Comparison of ENCODE assay signal across 12 cellular contexts in genomic region chr7:138907849-138908248, GRCh38.
DNase-seq lines count a peak whose midpoint lies in the region; ATAC-seq and TF ChIP-seq lines count a peak whose summit lies in the region.
"Had no signal": no experiment of that assay in that cellular context is flagged by ENCODE, and none has a peak within 500 bp of the region (broad histone marks: within the 10 kb centered on the region; RNA-seq: fewer than 3 reads in every experiment).

No MANE protein-coding gene starts in this region.

- H3K23ac ChIP-seq in mesenchymal stem cell (ENCODE audit: low read length in 2 of 2): no peak overlapping the region

- H3K27me3 ChIP-seq in BE2C (no peaks in the 10 kb centered on the region), mesenchymal stem cell (ENCODE audit: control insufficient read depth in 1 of 2, insufficient read depth in 1 of 2, low read length in 2 of 2) (no peaks in the 10 kb centered on the region)

- H3K9me3 ChIP-seq in BE2C: no peaks in the 10 kb centered on the region
- no peaks in the 10 kb centered on the region for H3K9me3 ChIP-seq in mesenchymal stem cell (ENCODE audit: control insufficient read depth, low read length)

- no peak overlapping the region for H4K91ac ChIP-seq in mesenchymal stem cell (ENCODE audit: low read length)

- peak; percentile 9 for DNase-seq in AG10803 (ENCODE audit: low read depth)
- no peak for DNase-seq in BE2C
- DNase-seq in cerebellar cortex (ENCODE audit: low spot score): peak; percentile 15
- no peak for DNase-seq in mesenchymal stem cell
- DNase-seq in dedifferentiated amniotic fluid mesenchymal stem cell (ENCODE audit: extremely low spot score): no peak
- DNase-seq in NCI-H345 treated with DMSO at 0.1 percent for 48 hours (lab: John Stamatoyannopoulos, UW; ENCODE audit: unreplicated experiment): no peak
- DNase-seq: DND-41, Karpas-422, NCI-H1436 treated with DMSO at 0.1 percent for 48 hours, NCI-H2029, SHP77 treated with DMSO at 0.1 percent for 48 hours had no signal

- H3K4me2 ChIP-seq in mesenchymal stem cell (ENCODE audit: low read length, poor library complexity, severe bottlenecking): no peak overlapping the region

- no peak overlapping the region for H3K14ac ChIP-seq in mesenchymal stem cell (ENCODE audit: low read length in 2 of 2)

- peak overlapping the region; percentile 0 for H3K9ac ChIP-seq in mesenchymal stem cell (ENCODE audit: low read length)

- no peak overlapping the region for H2BK12ac ChIP-seq in mesenchymal stem cell (ENCODE audit: low read length in 2 of 2)

- H2BK15ac ChIP-seq in mesenchymal stem cell (ENCODE audit: low read depth, poor library complexity, severe bottlenecking): no peak overlapping the region

- ATAC-seq in GM18870 (IDR thresholded peaks at IDR 0.05; ENCODE audit: unreplicated experiment): no peak

- H3K4me3 ChIP-seq in AG10803 (ENCODE audit: low read length): no peak overlapping the region
- H3K4me3 ChIP-seq in BE2C (ENCODE audit: low read depth, low read length): no peak overlapping the region
- peak overlapping the region in 1 of 2 experiments; percentile 14 for H3K4me3 ChIP-seq in mesenchymal stem cell (ENCODE audit: insufficient read depth in 1 of 2, low read depth in 1 of 2, low read length in 2 of 2)

- H2BK5ac ChIP-seq in mesenchymal stem cell (ENCODE audit: low read depth, low read length, poor library complexity, severe bottlenecking): no peak overlapping the region

- peaks cover 3% of the 10 kb centered on the region for H3K79me1 ChIP-seq in mesenchymal stem cell (replicated peaks; ENCODE audit: low read length, poor library complexity, severe bottlenecking)

- H3K36me3 ChIP-seq in BE2C: peaks cover 18% of the 10 kb centered on the region
- H3K36me3 ChIP-seq in mesenchymal stem cell (ENCODE audit: control insufficient read depth in 1 of 2, insufficient read depth in 2 of 2, low read depth in 1 of 2, low read length in 2 of 2): peaks cover 7 to 20% of the 10 kb centered on the region in 2 experiments

- WGBS in mesenchymal stem cell: 80% methylated on average over 7 of the region's 8 CpGs

- H3K27ac ChIP-seq in mesenchymal stem cell (ENCODE audit: low read length, poor library complexity, severe bottlenecking): no peak overlapping the region

- no peak overlapping the region for H3K4ac ChIP-seq in mesenchymal stem cell (ENCODE audit: low read depth in 1 of 2, low read length in 2 of 2)

- TF ChIP-seq CTCF in AG10803 (conservative IDR thresholded peaks at IDR 0.05; ENCODE audit: low read length) (no peak), BE2C (IDR thresholded peaks at IDR 0.05; ENCODE audit: low read depth, low read length) (peak; percentile 26)

- no peak overlapping the region for H2BK120ac ChIP-seq in mesenchymal stem cell (ENCODE audit: low read depth, low read length)

- H4K8ac ChIP-seq in mesenchymal stem cell (ENCODE audit: low read length): no peak overlapping the region

- no peak overlapping the region for H2AFZ ChIP-seq in mesenchymal stem cell (ENCODE audit: low read depth, low read length)

- H2AK5ac ChIP-seq in mesenchymal stem cell (ENCODE audit: low read length, severe bottlenecking): no peak overlapping the region

- no peak overlapping the region for H3K18ac ChIP-seq in mesenchymal stem cell (ENCODE audit: low read depth in 1 of 2, low read length in 2 of 2)

- no peaks in the 10 kb centered on the region for H3K4me1 ChIP-seq in BE2C
- H3K4me1 ChIP-seq in mesenchymal stem cell (ENCODE audit: control insufficient read depth, insufficient read depth, low read depth, low read length): peaks cover 1% of the 10 kb centered on the region

Comparison
In these comparisons a context has a peak if more than half of its experiments do, and no peak if none do; other contexts are left out.
1. DNase-seq: peak in AG10803 (single experiment) and cerebellar cortex (single experiment); none in BE2C (single experiment), mesenchymal stem cell (single experiment), dedifferentiated amniotic fluid mesenchymal stem cell (single experiment) and NCI-H345 treated with DMSO at 0.1 percent for 48 hours (single experiment).